In genomic region chr3:184174278-184174645, GRCh38 we compare ENCODE assay signal across 9 cellular contexts. TPM values are rescaled to one million over a fixed set of nuclear protein-coding genes. Genes with fewer than 3 reads are reported as not detected.
DNase-seq lines count a peak whose midpoint lies in the region; ATAC-seq and TF ChIP-seq lines count a peak whose summit lies in the region.
"Had no signal": no experiment of that assay in that cellular context is flagged by ENCODE, and none has a peak within 500 bp of the region (broad histone marks: within the 10 kb centered on the region; RNA-seq: fewer than 3 reads in every experiment).

No MANE protein-coding gene starts in this region.

- peaks cover 43% of the 10 kb centered on the region for H3K4me1 Mint-ChIP-seq in activated T-cell treated with anti-CD3 and anti-CD28 coated beads, Interleukin-2, amount 50 U/mL, for 72 hours (ENCODE audit: low read depth)

- H2AFZ ChIP-seq in hepatocyte: no peak overlapping the region

- 21% methylated on average over 4 of the region's 4 CpGs for WGBS in hepatocyte (ENCODE audit: low lambda C conversion rate, missing lambda C conversion rate)

- H3K27ac Mint-ChIP-seq in activated T-cell treated with anti-CD3 and anti-CD28 coated beads, Interleukin-2, amount 50 U/mL, for 72 hours: peak overlapping the region; percentile 74

- no peak for TF ChIP-seq CTCF in hepatocyte (IDR thresholded peaks at IDR 0.05; ENCODE audit: poor library complexity)

- H3K9me3 ChIP-seq in SJCRH30 (replicated peaks) (no peaks in the 10 kb centered on the region), hepatocyte (ENCODE audit: low read depth) (no peaks in the 10 kb centered on the region)

- H3K36me3 ChIP-seq in SJCRH30 (peaks cover 40% of the 10 kb centered on the region), hepatocyte (replicated peaks; ENCODE audit: insufficient read depth, low read depth) (no peaks in the 10 kb centered on the region)

- H3K36me3 Mint-ChIP-seq in activated T-cell treated with anti-CD3 and anti-CD28 coated beads, Interleukin-2, amount 50 U/mL, for 72 hours (ENCODE audit: insufficient read depth in 2 of 2): peaks cover 10 to 12% of the 10 kb centered on the region in 2 donors

- H3K27ac ChIP-seq in SJCRH30 (no peak overlapping the region), hepatocyte (peak overlapping the region; percentile 40), substantia nigra (ENCODE audit: low read depth, low read length, poor library complexity, severe bottlenecking) (peak overlapping the region; percentile 56)

- DNase-seq in activated T-cell treated with anti-CD3 and anti-CD28 coated beads, Interleukin-2, amount 50 U/mL, for 72 hours: no peak
- DNase-seq in activated T-cell treated with anti-CD3 and anti-CD28 coated beads for 4 hours (no peak), SJCRH30 (no peak), hepatocyte (ENCODE audit: low spot score) (no peak), substantia nigra (lab: John Stamatoyannopoulos, UW) (peak in 1 of 49 donors; percentile 61), AG20443 (ENCODE audit: low spot score) (no peak), DMS53 treated with DMSO at 0.1 percent for 48 hours (lab: John Stamatoyannopoulos, UW; ENCODE audit: unreplicated experiment) (no peak)

- H3K27me3 ChIP-seq in SJCRH30 (no peaks in the 10 kb centered on the region), hepatocyte (no peaks in the 10 kb centered on the region)

- no peak overlapping the region for H3K4me2 ChIP-seq in hepatocyte

- H3K4me3 Mint-ChIP-seq in activated T-cell treated with anti-CD3 and anti-CD28 coated beads, Interleukin-2, amount 50 U/mL, for 72 hours: peak overlapping the region; percentile 88 to 96

- no peaks in the 10 kb centered on the region for H3K9me3 Mint-ChIP-seq in activated T-cell treated with anti-CD3 and anti-CD28 coated beads, Interleukin-2, amount 50 U/mL, for 72 hours

- no peaks in the 10 kb centered on the region for H3K27me3 Mint-ChIP-seq in activated T-cell treated with anti-CD3 and anti-CD28 coated beads, Interleukin-2, amount 50 U/mL, for 72 hours (ENCODE audit: low read depth)

- peak; percentile 3 to 5 for ATAC-seq in activated T-cell treated with anti-CD3 and anti-CD28 coated beads, Interleukin-2, amount 50 U/mL, for 72 hours (replicated peaks in 1 of 2)
- ATAC-seq in HG03378 (IDR thresholded peaks at IDR 0.05; ENCODE audit: unreplicated experiment): no peak

- no peaks in the 10 kb centered on the region for H3K9me2 ChIP-seq in hepatocyte (replicated peaks; ENCODE audit: insufficient read depth)

- H3K4me3 ChIP-seq in SJCRH30 (peak overlapping the region; percentile 24; the same call in 1 of the 2 replicates), hepatocyte (no peak overlapping the region)

- H3K4me1 ChIP-seq in SJCRH30 (peaks cover 11% of the 10 kb centered on the region), hepatocyte (ENCODE audit: insufficient read depth) (peaks cover 13% of the 10 kb centered on the region)

- H4K20me1 ChIP-seq in hepatocyte (ENCODE audit: insufficient read depth, poor library complexity, severe bottlenecking): peaks cover 17% of the 10 kb centered on the region

- peaks cover 41% of the 10 kb centered on the region for H3K79me2 ChIP-seq in hepatocyte

RNA-seq across cellular contexts. Expression of gene AP2M1, which starts 0.4 kb away (rescaled TPM):
- 100 to 1,000 TPM; 178 to 194 TPM for total RNA-seq in activated T-cell treated with anti-CD3 and anti-CD28 coated beads, Interleukin-2, amount 50 U/mL, for 72 hours
- total RNA-seq in SJCRH30 (2014; rRNA removed; shearing (Covaris generic)): 194 and 196 TPM in 2 replicates
- 222 and 243 TPM in 2 replicates for total RNA-seq in hepatocyte
- polyA plus RNA-seq in hepatocyte: 389 and 436 TPM in 2 replicates

RNA-seq across cellular contexts. Expression of gene ABCF3, which starts 11.7 kb away (rescaled TPM):
- 10 to 100 TPM; 70.8 to 71.6 TPM for total RNA-seq in activated T-cell treated with anti-CD3 and anti-CD28 coated beads, Interleukin-2, amount 50 U/mL, for 72 hours
- total RNA-seq in SJCRH30 (2014; rRNA removed; shearing (Covaris generic)): 29.4 and 32.6 TPM in 2 replicates
- total RNA-seq in hepatocyte: 31.6 and 33.1 TPM in 2 replicates
- 62.7 and 68.8 TPM in 2 replicates for polyA plus RNA-seq in hepatocyte

RNA-seq across cellular contexts. Expression of gene DVL3, which starts 19.1 kb away (rescaled TPM):
- total RNA-seq in activated T-cell treated with anti-CD3 and anti-CD28 coated beads, Interleukin-2, amount 50 U/mL, for 72 hours: 10 to 100 TPM; 42.6 to 45.9 TPM
- 38.5 and 43.7 TPM in 2 replicates for total RNA-seq in SJCRH30 (2014; rRNA removed; shearing (Covaris generic))
- 45.9 and 49.1 TPM in 2 replicates for total RNA-seq in hepatocyte
- polyA plus RNA-seq in hepatocyte: 121 and 154 TPM in 2 replicates

RNA-seq across cellular contexts. Expression of gene EIF2B5, which starts 39.1 kb away (rescaled TPM):
- 10 to 100 TPM; 47.0 to 55.4 TPM for total RNA-seq in activated T-cell treated with anti-CD3 and anti-CD28 coated beads, Interleukin-2, amount 50 U/mL, for 72 hours
- 42.6 and 43.0 TPM in 2 replicates for total RNA-seq in SJCRH30 (2014; rRNA removed; shearing (Covaris generic))
- total RNA-seq in hepatocyte: 34.6 and 35.0 TPM in 2 replicates
- polyA plus RNA-seq in hepatocyte: 35.6 and 41.0 TPM in 2 replicates

RNA-seq across cellular contexts. Expression of gene VWA5B2, which starts 55.1 kb away (rescaled TPM):
- under 1 TPM in 1 of 2 donors, not detected in 1; 0.07 TPM for total RNA-seq in activated T-cell treated with anti-CD3 and anti-CD28 coated beads, Interleukin-2, amount 50 U/mL, for 72 hours
- 0.51 and 1.0 TPM in 2 replicates for total RNA-seq in SJCRH30 (2014; rRNA removed; shearing (Covaris generic))
- 0.40 and 3.2 TPM in 2 replicates for total RNA-seq in hepatocyte
- polyA plus RNA-seq in hepatocyte: 1.0 and 1.5 TPM in 2 replicates
- polyA plus RNA-seq: BJ had no signal
